ENCODE assay signal across 8 cellular contexts in the genomic region with DNA sequence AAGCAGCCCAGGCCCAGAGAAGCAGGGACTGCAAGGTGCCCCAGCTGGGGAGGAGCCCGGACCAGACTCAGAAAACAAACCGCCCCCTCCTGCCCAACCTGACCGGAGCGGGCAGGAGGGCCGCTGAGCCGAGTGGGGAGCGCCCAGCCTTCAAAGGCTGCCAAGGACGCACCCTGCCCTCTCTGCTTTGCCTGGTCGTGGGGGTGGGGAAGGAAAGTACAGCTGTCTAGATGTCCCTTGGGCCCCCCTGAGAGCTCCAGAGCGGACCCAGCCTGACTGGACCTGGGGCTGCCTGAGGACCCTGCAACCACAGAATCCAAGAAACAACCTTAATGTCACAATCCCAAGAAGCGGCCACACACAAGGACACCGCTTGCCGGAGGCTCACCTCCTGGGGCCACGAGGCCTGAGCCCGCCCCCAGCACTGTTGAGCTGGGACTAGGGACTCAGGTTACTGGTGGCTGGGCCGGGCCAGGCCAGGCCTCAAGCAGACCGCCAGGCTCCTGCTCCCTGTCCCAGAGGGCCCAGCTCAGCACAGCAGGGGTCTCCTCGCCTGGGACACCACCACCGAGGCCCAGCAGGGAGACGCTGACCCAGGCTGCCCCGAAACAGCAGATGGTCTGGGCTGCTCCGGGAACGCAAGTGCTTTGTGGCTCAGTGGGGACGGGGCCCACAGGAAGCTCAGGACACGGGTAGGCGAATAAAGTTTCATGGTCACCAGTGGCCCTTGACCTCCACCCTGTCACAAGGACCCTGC. TPM values are rescaled to one million over a fixed set of nuclear protein-coding genes. Genes with fewer than 3 reads are reported as not detected.
DNase-seq lines count a peak whose midpoint lies in the region; ATAC-seq, FAIRE-seq and TF ChIP-seq lines count a peak whose summit lies in the region.

No MANE protein-coding gene starts in this region.

- no peak for TF ChIP-seq POLR2A in endothelial cell of umbilical vein (IDR thresholded peaks at IDR 0.05; ENCODE audit: low read depth, low read length)

- POLR2A ChIA-PET in OCI-LY7 (lab: Charles Lee) (no interaction called here), endothelial cell of umbilical vein (lab: Charles Lee) (no interaction called here)

- no peaks in the 10 kb centered on the region for H3K9me1 ChIP-seq in endothelial cell of umbilical vein (replicated peaks; ENCODE audit: control insufficient read depth, extremely low read depth, insufficient read depth, low read length)

- H3K27me3 ChIP-seq in endothelial cell of umbilical vein (ENCODE audit: control insufficient read depth in 2 of 2, insufficient read depth in 2 of 2, low read length in 2 of 2) = no peaks in the 10 kb centered on the region

- H3K27ac ChIP-seq in OCI-LY7 (ENCODE audit: low read depth, low read length, poor library complexity, severe bottlenecking) (no peak overlapping the region), endothelial cell of umbilical vein (ENCODE audit: insufficient read depth, low read depth, low read length) (no peak overlapping the region)

- no peaks in the 10 kb centered on the region for H3K9me2 ChIP-seq in OCI-LY7 (ENCODE audit: insufficient read depth, low read length)

- H4K20me1 ChIP-seq in OCI-LY7 (ENCODE audit: insufficient read depth, low read length) (no peaks in the 10 kb centered on the region; the same call in 1 of the 2 replicates), endothelial cell of umbilical vein (replicated peaks; ENCODE audit: control insufficient read depth, extremely low read depth, insufficient read depth, low read length) (no peaks in the 10 kb centered on the region)

- no peaks in the 10 kb centered on the region for H3K9me3 ChIP-seq in OCI-LY7 (ENCODE audit: low read length)
- no peaks in the 10 kb centered on the region for H3K9me3 ChIP-seq in endothelial cell of umbilical vein (replicated peaks; ENCODE audit: control insufficient read depth, insufficient read depth, low read length)

- TF ChIP-seq CTCF in OCI-LY7 (conservative IDR thresholded peaks at IDR 0.05; ENCODE audit: low read length) (no peak), endothelial cell of umbilical vein (IDR thresholded peaks at IDR 0.05; ENCODE audit: extremely low read depth in 1 of 2, insufficient read depth in 1 of 2, low read depth in 1 of 2, low read length in 2 of 2) (no peak), nephron progenitor cell (IDR thresholded peaks at IDR 0.05) (no peak), GM13977 (IDR thresholded peaks at IDR 0.05; ENCODE audit: extremely low read depth, insufficient read depth, missing control alignments) (no peak)

- H3K9ac ChIP-seq in endothelial cell of umbilical vein (replicated peaks; ENCODE audit: extremely low read depth, insufficient read depth, low read length) = peak overlapping the region; percentile 33

- H3K4me1 Mint-ChIP-seq in nephron progenitor cell = peaks cover 29% of the 10 kb centered on the region

- H3K4me3 ChIP-seq in OCI-LY7 (ENCODE audit: low read depth, low read length, poor library complexity, severe bottlenecking) (peak overlapping the region; percentile 74), endothelial cell of umbilical vein (replicated peaks in 1 of 3; ENCODE audit: insufficient read depth in 1 of 3, low read depth in 1 of 3, low read length in 3 of 3) (peak overlapping the region; percentile 57 to 86 (median 58))

- H3K36me3 ChIP-seq in OCI-LY7 (ENCODE audit: insufficient read depth, low read length) = no peaks in the 10 kb centered on the region
- H3K36me3 ChIP-seq in endothelial cell of umbilical vein (ENCODE audit: control insufficient read depth in 2 of 2, extremely low read depth in 1 of 2, insufficient read depth in 2 of 2, low read length in 2 of 2) = no peaks in the 10 kb centered on the region

- H3K4me1 ChIP-seq in OCI-LY7 (ENCODE audit: insufficient read depth, low read length, poor library complexity, severe bottlenecking) (peaks cover 24% of the 10 kb centered on the region), endothelial cell of umbilical vein (ENCODE audit: control insufficient read depth, extremely low read depth, insufficient read depth, low read length) (peaks cover 10% of the 10 kb centered on the region)

- H3K79me2 ChIP-seq in OCI-LY7 (ENCODE audit: insufficient read depth, low read depth, low read length) (no peaks in the 10 kb centered on the region), endothelial cell of umbilical vein (ENCODE audit: control insufficient read depth, insufficient read depth, low read length) (peaks cover 33% of the 10 kb centered on the region)

- H3K4me2 ChIP-seq in OCI-LY7 (ENCODE audit: low read length) (peak overlapping the region; percentile 80), endothelial cell of umbilical vein (ENCODE audit: insufficient read depth, low read length) (peak overlapping the region; percentile 78)

- no peak for ATAC-seq in GM21737 (IDR thresholded peaks at IDR 0.05; ENCODE audit: unreplicated experiment)

- no peak overlapping the region for H3K27ac Mint-ChIP-seq in nephron progenitor cell

- dilution Hi-C loops in endothelial cell of umbilical vein (cut with MboI; ENCODE audit: extremely low pct_ligation_motif_present, low sequenced_read_pairs) = no loop called here

- H3K9me3 Mint-ChIP-seq in nephron progenitor cell = no peaks in the 10 kb centered on the region

- no peaks in the 10 kb centered on the region for H3K36me3 Mint-ChIP-seq in nephron progenitor cell (ENCODE audit: low read depth)

- BruUV-seq in OCI-LY7 (replicated peaks; lab: Mats Ljungman, UMichigan) (no TSS peak), endothelial cell of umbilical vein (replicated peaks; lab: Mats Ljungman, UMichigan) (no TSS peak)

- DNase-seq in EL (peak; percentile 53), OCI-LY7 (ENCODE audit: low spot score) (no peak), endothelial cell of umbilical vein (ENCODE audit: low read depth, low spot score) (no peak), nephron progenitor cell (peak; percentile 58), posterior vena cava (ENCODE audit: low spot score) (no peak), GM13977 (ENCODE audit: low spot score) (no peak), NOMO-1 (lab: John Stamatoyannopoulos, UW; ENCODE audit: unreplicated experiment in 2 of 2) (no peak)

- in situ Hi-C loops in GM13977 (cut with MboI; ENCODE audit: low pct_unique_long_range_greater_than_20kb, low sequenced_read_pairs, unreplicated experiment) = no loop called here

- peak; percentile 35 for FAIRE-seq in endothelial cell of umbilical vein (lab: Jason Lieb, UNC)

- H2AFZ ChIP-seq in OCI-LY7 (ENCODE audit: low read length) = no peak overlapping the region
- H2AFZ ChIP-seq in endothelial cell of umbilical vein (ENCODE audit: low read depth, low read length) = peak overlapping the region; percentile 3

- CTCF ChIA-PET in OCI-LY7 (lab: Charles Lee; ENCODE audit: unreplicated experiment) = no interaction called here
- CTCF ChIA-PET in endothelial cell of umbilical vein (lab: Charles Lee) = interaction anchor here (1.0 to 1.4 kb wide), 5 partner anchors 11 to 225 kb away, joined by 3 to 5 read pairs (median 3); no protein-coding TSS in a partner anchor

- peak overlapping the region; percentile 82 for H3K4me3 Mint-ChIP-seq in nephron progenitor cell

- peaks cover 3% of the 10 kb centered on the region for H3K27me3 Mint-ChIP-seq in nephron progenitor cell (ENCODE audit: low read depth, poor library complexity)

- intact Hi-C loops in OCI-LY7 (cut with micrococcal nuclease; ENCODE audit: unreplicated experiment) (loop anchor here (5.0 kb wide), 1 partner anchor 114 kb away; no protein-coding TSS in a partner anchor), endothelial cell of umbilical vein (cut with micrococcal nuclease) (no loop called here), posterior vena cava (cut with DNase I) (loop anchor here in 1 of 2 donors (5.0 kb wide), 1 partner anchor 36 kb away; no protein-coding TSS in a partner anchor)

RNA-seq across cellular contexts. Expression of a gene that starts 1.4 kb away (rescaled TPM):
- 41.7 and 47.1 TPM in 2 replicates for total RNA-seq in OCI-LY7 (2014; rRNA removed; shearing (Covaris generic))
- 27.8 and 30.7 TPM in 2 replicates for total RNA-seq in OCI-LY7 (2022)
- 36.5 and 40.7 TPM in 2 replicates for total RNA-seq in endothelial cell of umbilical vein
- 26.8 and 38.2 TPM in 2 replicates for polyA plus RNA-seq in endothelial cell of umbilical vein
- polyA plus RNA-seq in endothelial cell of umbilical vein (2011; cell fraction: cytosol; rRNA removed) = 9.2 and 15.6 TPM in 2 replicates
- 66.9 and 77.1 TPM in 2 replicates for polyA plus RNA-seq in endothelial cell of umbilical vein (2011; cell fraction: nucleus; rRNA removed)
- polyA plus RNA-seq in endothelial cell of umbilical vein (2012) = 15.4 and 28.8 TPM in 2 replicates
- polyA minus RNA-seq in endothelial cell of umbilical vein = 15.2 and 15.5 TPM in 2 replicates
- 54.7 TPM for polyA minus RNA-seq in endothelial cell of umbilical vein (2011; cell fraction: cytosol; rRNA and poly(A)+ RNA removed)
- polyA minus RNA-seq in endothelial cell of umbilical vein (2011; cell fraction: nucleus; rRNA and poly(A)+ RNA removed) = 10.9 and 23.7 TPM in 2 replicates
- 10 to 100 TPM; 45.9 to 61.9 TPM for total RNA-seq in posterior vena cava

RNA-seq across cellular contexts. Expression of a gene that starts 10.5 kb away (rescaled TPM):
- not detected in 2 replicates for total RNA-seq in OCI-LY7 (2014; rRNA removed; shearing (Covaris generic))
- total RNA-seq in OCI-LY7 (2022) (not detected in 2 replicates), endothelial cell of umbilical vein (0.37 and 0.82 TPM in 2 replicates), posterior vena cava (100 to 1,000 TPM; 104 to 174 TPM)
- 1.9 and 2.2 TPM in 2 replicates for polyA plus RNA-seq in endothelial cell of umbilical vein
- 0.74 and 1.1 TPM in 2 replicates for polyA plus RNA-seq in endothelial cell of umbilical vein (2011; cell fraction: cytosol; rRNA removed)
- polyA plus RNA-seq in endothelial cell of umbilical vein (2011; cell fraction: nucleus; rRNA removed) = 2.1 and 2.4 TPM in 2 replicates
- 0.55 and 0.75 TPM in 2 replicates for polyA plus RNA-seq in endothelial cell of umbilical vein (2012)
- polyA minus RNA-seq in endothelial cell of umbilical vein = 0.19 and 0.27 TPM in 2 replicates
- polyA minus RNA-seq in endothelial cell of umbilical vein (2011; cell fraction: cytosol; rRNA and poly(A)+ RNA removed) = not detected
- polyA minus RNA-seq in endothelial cell of umbilical vein (2011; cell fraction: nucleus; rRNA and poly(A)+ RNA removed) = 0.63 TPM in 1 of 2 replicates, not detected in the other

RNA-seq across cellular contexts. Expression of a gene that starts 16.8 kb away (rescaled TPM):
- total RNA-seq in OCI-LY7 (2014; rRNA removed; shearing (Covaris generic)) = 0.41 and 1.1 TPM in 2 replicates
- total RNA-seq in OCI-LY7 (2022) = 0.99 and 1.2 TPM in 2 replicates
- total RNA-seq in endothelial cell of umbilical vein = 0.37 and 0.38 TPM in 2 replicates
- polyA plus RNA-seq in endothelial cell of umbilical vein = 0.26 and 0.38 TPM in 2 replicates
- polyA plus RNA-seq in endothelial cell of umbilical vein (2011; cell fraction: cytosol; rRNA removed) = 0.04 and 0.08 TPM in 2 replicates
- 1.6 and 2.2 TPM in 2 replicates for polyA plus RNA-seq in endothelial cell of umbilical vein (2011; cell fraction: nucleus; rRNA removed)
- polyA plus RNA-seq in endothelial cell of umbilical vein (2012) = 0.17 and 0.27 TPM in 2 replicates
- polyA minus RNA-seq in endothelial cell of umbilical vein = 0.19 and 0.22 TPM in 2 replicates
- 1.1 TPM for polyA minus RNA-seq in endothelial cell of umbilical vein (2011; cell fraction: cytosol; rRNA and poly(A)+ RNA removed)
- 0.67 and 1.4 TPM in 2 replicates for polyA minus RNA-seq in endothelial cell of umbilical vein (2011; cell fraction: nucleus; rRNA and poly(A)+ RNA removed)
- total RNA-seq in posterior vena cava = under 1 TPM in 1 of 2 donors, not detected in 1; 0.09 TPM

RNA-seq across cellular contexts. Expression of a gene that starts 23.2 kb away (rescaled TPM):
- total RNA-seq in OCI-LY7 (2014; rRNA removed; shearing (Covaris generic)) = 16.6 and 18.5 TPM in 2 replicates
- total RNA-seq in OCI-LY7 (2022) (20.3 and 20.6 TPM in 2 replicates), endothelial cell of umbilical vein (25.1 and 29.5 TPM in 2 replicates), posterior vena cava (10 to 100 TPM; 11.6 to 14.1 TPM)
- polyA plus RNA-seq in endothelial cell of umbilical vein = 20.9 and 29.6 TPM in 2 replicates
- 11.7 and 19.1 TPM in 2 replicates for polyA plus RNA-seq in endothelial cell of umbilical vein (2011; cell fraction: cytosol; rRNA removed)
- 6.7 and 8.2 TPM in 2 replicates for polyA plus RNA-seq in endothelial cell of umbilical vein (2011; cell fraction: nucleus; rRNA removed)
- 10.1 and 15.4 TPM in 2 replicates for polyA plus RNA-seq in endothelial cell of umbilical vein (2012)
- 6.5 and 10.8 TPM in 2 replicates for polyA minus RNA-seq in endothelial cell of umbilical vein
- polyA minus RNA-seq in endothelial cell of umbilical vein (2011; cell fraction: cytosol; rRNA and poly(A)+ RNA removed) = 36.8 TPM
- 7.1 and 11.4 TPM in 2 replicates for polyA minus RNA-seq in endothelial cell of umbilical vein (2011; cell fraction: nucleus; rRNA and poly(A)+ RNA removed)

RNA-seq across cellular contexts. Expression of a gene that starts 23.4 kb away (rescaled TPM):
- 128 and 142 TPM in 2 replicates for total RNA-seq in OCI-LY7 (2014; rRNA removed; shearing (Covaris generic))
- total RNA-seq in OCI-LY7 (2022) (146 and 162 TPM in 2 replicates), endothelial cell of umbilical vein (127 and 132 TPM in 2 replicates), posterior vena cava (10 to 100 TPM; 61.8 to 65.6 TPM)
- polyA plus RNA-seq in endothelial cell of umbilical vein = 222 and 239 TPM in 2 replicates
- polyA plus RNA-seq in endothelial cell of umbilical vein (2011; cell fraction: cytosol; rRNA removed) = 97.6 and 111 TPM in 2 replicates
- polyA plus RNA-seq in endothelial cell of umbilical vein (2011; cell fraction: nucleus; rRNA removed) = 382 and 418 TPM in 2 replicates
- 80.5 and 91.0 TPM in 2 replicates for polyA plus RNA-seq in endothelial cell of umbilical vein (2012)
- 100 and 129 TPM in 2 replicates for polyA minus RNA-seq in endothelial cell of umbilical vein
- 56.8 TPM for polyA minus RNA-seq in endothelial cell of umbilical vein (2011; cell fraction: cytosol; rRNA and poly(A)+ RNA removed)
- 75.0 and 129 TPM in 2 replicates for polyA minus RNA-seq in endothelial cell of umbilical vein (2011; cell fraction: nucleus; rRNA and poly(A)+ RNA removed)

Comparison
In these comparisons a context has a peak if more than half of its experiments do, and no peak if none do; other contexts are left out.
1. DNase-seq: peak in EL (single experiment) and nephron progenitor cell (single experiment); none in OCI-LY7 (single experiment), endothelial cell of umbilical vein (single experiment), posterior vena cava (single experiment), GM13977 (single experiment) and NOMO-1 (0 of 2).
2. RNA of a gene that starts 10.5 kb away (total RNA-seq): 104 to 174 TPM in posterior vena cava; 0.37 to 0.82 TPM in endothelial cell of umbilical vein and not detected in OCI-LY7; every median in the first group is over 10 times any median in the second.